Comparison of ENCODE assay signal across 9 cellular contexts in the genomic region with DNA sequence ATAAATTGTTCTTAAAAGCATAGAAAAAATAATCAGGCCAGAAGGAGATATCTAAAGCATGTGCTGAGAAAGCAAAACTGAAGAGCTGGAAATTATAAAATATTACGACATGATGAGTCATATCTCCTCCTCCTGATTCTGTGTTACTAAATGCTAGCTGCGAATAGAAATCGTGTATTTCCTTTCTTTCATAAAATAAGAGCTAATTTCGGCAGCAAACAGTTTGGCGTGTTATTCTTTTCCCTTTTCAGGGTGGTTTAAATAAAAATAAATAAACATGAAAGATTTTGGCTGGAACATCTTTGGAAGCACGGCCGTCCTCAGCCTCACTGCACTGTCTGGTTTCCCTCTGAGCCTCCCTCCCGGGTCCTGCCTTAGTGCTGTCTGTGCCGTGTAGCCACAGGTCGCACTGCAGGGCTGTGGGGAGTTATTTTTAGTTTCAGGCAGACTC. TPM values are rescaled to one million over a fixed set of nuclear protein-coding genes. Genes with fewer than 3 reads are reported as not detected.
A peak's percentile ranks its signal among the peaks of the same experiment; 100 is the strongest.
DNase-seq lines count a peak whose midpoint lies in the region; ATAC-seq, FAIRE-seq and TF ChIP-seq lines count a peak whose summit lies in the region.
"Had no signal": no experiment of that assay in that cellular context is flagged by ENCODE, and none has a peak within 500 bp of the region (broad histone marks: within the 10 kb centered on the region; RNA-seq: fewer than 3 reads in every experiment).

No MANE protein-coding gene starts in this region.

- ATAC-seq in Right ventricle myocardium inferior (peak; percentile 62), GM12878 (peak; percentile 85), right lobe of liver (peak in 3 of 4 donors; percentile 35 to 45 (median 45)), GM18517 (IDR thresholded peaks at IDR 0.05; ENCODE audit: unreplicated experiment) (no peak)

- in situ Hi-C loops in GM12878 (cut with MboI): no loop called here

- POLR2A ChIA-PET in GM12878 (lab: Charles Lee): interaction anchor here (1.4 to 2.5 kb wide), 2 partner anchors 18 to 33 kb away, joined by 4 to 14 read pairs; no protein-coding TSS in a partner anchor

- H3K4me1 ChIP-seq in GM12878 (ENCODE audit: control insufficient read depth, insufficient read depth, low read length): peaks cover 3% of the 10 kb centered on the region
- no peaks in the 10 kb centered on the region for H3K4me1 ChIP-seq in right lobe of liver
- H3K4me1 ChIP-seq in uterus: peaks cover 0 to 18% of the 10 kb centered on the region in 2 donors

- H3K4me3 ChIP-seq in GM12878: no peak overlapping the region
- no peak overlapping the region for H3K4me3 ChIP-seq in right lobe of liver
- no peak overlapping the region for H3K4me3 ChIP-seq in uterus

- no peaks in the 10 kb centered on the region for H3K79me2 ChIP-seq in GM12878 (ENCODE audit: control insufficient read depth, insufficient read depth, low read length)

- H3K27ac ChIP-seq in GM12878 (ENCODE audit: control insufficient read depth, insufficient read depth) (no peak overlapping the region), right lobe of liver (peak overlapping the region; percentile 3 to 58 (median 28)), uterus (peak overlapping the region; percentile 77 to 91)

- BruUV-seq in GM12878 (replicated peaks; lab: Mats Ljungman, UMichigan): no TSS peak

- intact Hi-C loops in Right ventricle myocardium inferior (cut with DNase I): loop anchor here (10.0 kb wide), 1 partner anchor 316 kb away; a partner anchor contains a TSS
- intact Hi-C loops in cardiac septum (cut with DNase I): loop anchor here (2.0 kb wide), 1 partner anchor 56 kb away; a partner anchor contains a TSS
- intact Hi-C loops in GM12878 (cut with micrococcal nuclease; ENCODE audit: unreplicated experiment): loop anchor here (10.0 kb wide), 1 partner anchor 326 kb away; a partner anchor contains a TSS
- intact Hi-C loops in right lobe of liver (cut with DNase I): no loop called here
- intact Hi-C loops in uterus (cut with DNase I; ENCODE audit: low total_unique reads): loop anchor here (10.0 kb wide), 1 partner anchor 56 kb away; a partner anchor contains a TSS

- H3K27me3 ChIP-seq in GM12878 (replicated peaks in 1 of 2; ENCODE audit: control insufficient read depth in 2 of 2, insufficient read depth in 2 of 2, low read length in 1 of 2) (peaks cover 0 to 2% of the 10 kb centered on the region in 2 experiments; a peak in 2 of 4 replicates), right lobe of liver (no peaks in the 10 kb centered on the region), uterus (no peaks in the 10 kb centered on the region)

- H3K36me3 ChIP-seq in GM12878 (ENCODE audit: control insufficient read depth in 2 of 2, insufficient read depth in 2 of 2, low read length in 1 of 2) (no peaks in the 10 kb centered on the region), right lobe of liver (no peaks in the 10 kb centered on the region), uterus (no peaks in the 10 kb centered on the region)

- H3K4me2 ChIP-seq in GM12878 (ENCODE audit: control insufficient read depth, insufficient read depth): no peak overlapping the region

- SMC1A ChIA-PET in GM12878 (lab: Charles Lee; ENCODE audit: uncharacterized antibody, unreplicated experiment): interaction anchor here (0.7 to 9.3 kb wide), 13 partner anchors 7 to 329 kb away, joined by 3 to 560 read pairs (median 6); a partner anchor contains a TSS

- CTCF ChIA-PET in GM12878 (lab: Yijun Ruan, JAX): interaction anchor here (0.5 to 15.4 kb wide), 18 partner anchors 10 to 337 kb away, joined by 3 to 626 read pairs (median 10); a partner anchor contains a TSS

- RAD21 ChIA-PET in GM12878 (lab: Charles Lee; ENCODE audit: unreplicated experiment): interaction anchor here (0.9 to 8.1 kb wide), 11 partner anchors 7 to 329 kb away, joined by 3 to 204 read pairs (median 33); a partner anchor contains a TSS

- no peak for TF ChIP-seq POLR2A in GM12878 (IDR thresholded peaks at IDR 0.05; ENCODE audit: low read depth, low read length)
- peak; percentile 13 for TF ChIP-seq POLR2A in right lobe of liver (IDR thresholded peaks at IDR 0.05)
- TF ChIP-seq POLR2A in uterus (IDR thresholded peaks at IDR 0.05): no peak

- TF ChIP-seq CTCF in GM12878 (IDR thresholded peaks at IDR 0.05 in 2 of 3, conservative IDR thresholded peaks at IDR 0.05 in 1 of 3; ENCODE audit: control insufficient read depth in 2 of 3, extremely low read depth in 1 of 3, insufficient read depth in 1 of 3, low read depth in 3 of 3, low read length in 3 of 3): no peak
- no peak for TF ChIP-seq CTCF in right lobe of liver (IDR thresholded peaks at IDR 0.05)
- TF ChIP-seq CTCF in uterus (IDR thresholded peaks at IDR 0.05): peak in 1 of 4 experiments; percentile 6

- no peak overlapping the region for H3K9ac ChIP-seq in GM12878 (ENCODE audit: control insufficient read depth, insufficient read depth, low read length)

- 13% methylated on average over 10 of the region's 10 CpGs for WGBS in GM12878 (ENCODE audit: insufficient coverage, insufficient replicate concordance, low lambda C conversion rate, missing lambda C conversion rate)
- WGBS in right lobe of liver (ENCODE audit: insufficient coverage, low coverage, low lambda C conversion rate, missing lambda C conversion rate): 35% methylated on average over 10 of the region's 10 CpGs

- H3K9me3 ChIP-seq in GM12878 (replicated peaks; ENCODE audit: control insufficient read depth, insufficient read depth, low read length) (no peaks in the 10 kb centered on the region), right lobe of liver (no peaks in the 10 kb centered on the region), uterus (no peaks in the 10 kb centered on the region)

- FAIRE-seq in GM12878 (lab: Jason Lieb, UNC): no peak

- TF ChIP-seq RAD21 in GM12878 (IDR thresholded peaks at IDR 0.05; ENCODE audit: insufficient read depth, low read depth, low read length): no peak

- TF ChIP-seq EP300 in GM12878 (IDR thresholded peaks at IDR 0.05; ENCODE audit: borderline replicate concordance in 1 of 2, control insufficient read depth in 1 of 2, low read depth in 2 of 2, low read length in 2 of 2): no peak

- no peaks in the 10 kb centered on the region for H4K20me1 ChIP-seq in GM12878 (ENCODE audit: control insufficient read depth, insufficient read depth)

- no peak overlapping the region for H2AFZ ChIP-seq in GM12878 (ENCODE audit: control insufficient read depth, low read depth, low read length)

- DNase-seq in Right ventricle myocardium inferior (ENCODE audit: missing footprints) (no peak), cardiac septum (ENCODE audit: low spot score) (no peak), GM12878 (ENCODE audit: low read depth, low spot score) (no peak), right lobe of liver (no peak), uterus (peak; percentile 57 to 65), SHP77 treated with DMSO at 0.1 percent for 48 hours (lab: John Stamatoyannopoulos, UW) (no peak), SHP77 (lab: John Stamatoyannopoulos, UW) (no peak)
- DNase-seq: CD8-positive, alpha-beta memory T cell had no signal

TF ChIP-seq in GM12878, 131 proteins besides CTCF, POLR2A, EP300 and RAD21 (continues in another document):
- TF ChIP-seq, protein P1, sequence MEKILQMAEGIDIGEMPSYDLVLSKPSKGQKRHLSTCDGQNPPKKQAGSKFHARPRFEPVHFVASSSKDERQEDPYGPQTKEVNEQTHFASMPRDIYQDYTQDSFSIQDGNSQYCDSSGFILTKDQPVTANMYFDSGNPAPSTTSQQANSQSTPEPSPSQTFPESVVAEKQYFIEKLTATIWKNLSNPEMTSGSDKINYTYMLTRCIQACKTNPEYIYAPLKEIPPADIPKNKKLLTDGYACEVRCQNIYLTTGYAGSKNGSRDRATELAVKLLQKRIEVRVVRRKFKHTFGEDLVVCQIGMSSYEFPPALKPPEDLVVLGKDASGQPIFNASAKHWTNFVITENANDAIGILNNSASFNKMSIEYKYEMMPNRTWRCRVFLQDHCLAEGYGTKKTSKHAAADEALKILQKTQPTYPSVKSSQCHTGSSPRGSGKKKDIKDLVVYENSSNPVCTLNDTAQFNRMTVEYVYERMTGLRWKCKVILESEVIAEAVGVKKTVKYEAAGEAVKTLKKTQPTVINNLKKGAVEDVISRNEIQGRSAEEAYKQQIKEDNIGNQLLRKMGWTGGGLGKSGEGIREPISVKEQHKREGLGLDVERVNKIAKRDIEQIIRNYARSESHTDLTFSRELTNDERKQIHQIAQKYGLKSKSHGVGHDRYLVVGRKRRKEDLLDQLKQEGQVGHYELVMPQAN (conservative IDR thresholded peaks at IDR 0.05): no peak

RNA-seq across cellular contexts. Expression of a gene that starts 56.0 kb away (rescaled TPM):
- 15.1 TPM for total RNA-seq in Right ventricle myocardium inferior
- total RNA-seq in cardiac septum: 13.7 TPM
- total RNA-seq in GM12878 (2013; cell fraction: nucleolus; rRNA removed): 103 and 112 TPM in 2 replicates
- 29.8 and 34.2 TPM in 2 replicates for total RNA-seq in GM12878 (2014; rRNA removed)
- total RNA-seq in GM12878 (2014; rRNA removed; fragmentation: Illumina TruSeq; extraction: Trizol): 34.8 and 49.1 TPM in 2 replicates
- total RNA-seq in GM12878 (2021): 53.7 and 61.7 TPM in 2 replicates
- 1.2 TPM for polyA plus RNA-seq in GM12878 (2011; ENCODE audit: low read depth)
- 18.7 and 20.8 TPM in 2 replicates for polyA plus RNA-seq in GM12878 (2011; rRNA removed)
- 18.2 and 23.2 TPM in 2 replicates for polyA plus RNA-seq in GM12878 (2011; cell fraction: cytosol; rRNA removed)
- 49.5 and 63.8 TPM in 2 replicates for polyA plus RNA-seq in GM12878 (2011; cell fraction: nucleus; rRNA removed)
- 1.8 and 2.1 TPM in 2 replicates for polyA plus RNA-seq in GM12878 (2012)
- polyA plus RNA-seq in GM12878 (2014; fragmentation: Illumina TruSeq; extraction: Trizol): 39.9 and 41.4 TPM in 2 replicates
- polyA plus RNA-seq in GM12878 (2014; fragmentation: Nextera tagmentation; extraction: Ambion mirVana): 1 to 10 TPM; 5.7 to 9.0 TPM
- polyA plus RNA-seq in GM12878 (2014; rRNA removed): 31.8 and 39.0 TPM in 2 replicates
- 10 to 100 TPM in 1 of 2 experiments, 1 to 10 TPM in 1; 6.6 to 14.9 TPM for polyA plus RNA-seq in GM12878 (2016; fragmentation: Nextera tagmentation; extraction: Ambion mirVana)
- polyA minus RNA-seq in GM12878 (2011; rRNA and poly(A)+ RNA removed): 27.3 and 33.8 TPM in 2 replicates
- 14.4 and 17.5 TPM in 2 replicates for polyA minus RNA-seq in GM12878 (2011; cell fraction: cytosol; rRNA and poly(A)+ RNA removed)
- 21.9 and 30.1 TPM in 2 replicates for polyA minus RNA-seq in GM12878 (2011; cell fraction: nucleus; rRNA and poly(A)+ RNA removed)
- total RNA-seq in right lobe of liver: 1 to 10 TPM; 4.7 to 9.9 (median 8.6) TPM
- 10 to 100 TPM; 21.8 to 69.6 (median 43.3) TPM for total RNA-seq in uterus

Comparison
In these comparisons a context has a peak if more than half of its experiments do, and no peak if none do; other contexts are left out.
1. DNase-seq: peak in uterus (2 of 2); none in Right ventricle myocardium inferior (single experiment), cardiac septum (single experiment), GM12878 (single experiment), right lobe of liver (0 of 3), SHP77 treated with DMSO at 0.1 percent for 48 hours (single experiment) and SHP77 (0 of 2).
2. intact Hi-C loops: an anchor here in Right ventricle myocardium inferior (10.0 kb wide), cardiac septum (2.0 kb wide), GM12878 (10.0 kb wide) and uterus (10.0 kb wide); none called in right lobe of liver.